ENCODE assay signal across 2 cellular contexts in the genomic region with DNA sequence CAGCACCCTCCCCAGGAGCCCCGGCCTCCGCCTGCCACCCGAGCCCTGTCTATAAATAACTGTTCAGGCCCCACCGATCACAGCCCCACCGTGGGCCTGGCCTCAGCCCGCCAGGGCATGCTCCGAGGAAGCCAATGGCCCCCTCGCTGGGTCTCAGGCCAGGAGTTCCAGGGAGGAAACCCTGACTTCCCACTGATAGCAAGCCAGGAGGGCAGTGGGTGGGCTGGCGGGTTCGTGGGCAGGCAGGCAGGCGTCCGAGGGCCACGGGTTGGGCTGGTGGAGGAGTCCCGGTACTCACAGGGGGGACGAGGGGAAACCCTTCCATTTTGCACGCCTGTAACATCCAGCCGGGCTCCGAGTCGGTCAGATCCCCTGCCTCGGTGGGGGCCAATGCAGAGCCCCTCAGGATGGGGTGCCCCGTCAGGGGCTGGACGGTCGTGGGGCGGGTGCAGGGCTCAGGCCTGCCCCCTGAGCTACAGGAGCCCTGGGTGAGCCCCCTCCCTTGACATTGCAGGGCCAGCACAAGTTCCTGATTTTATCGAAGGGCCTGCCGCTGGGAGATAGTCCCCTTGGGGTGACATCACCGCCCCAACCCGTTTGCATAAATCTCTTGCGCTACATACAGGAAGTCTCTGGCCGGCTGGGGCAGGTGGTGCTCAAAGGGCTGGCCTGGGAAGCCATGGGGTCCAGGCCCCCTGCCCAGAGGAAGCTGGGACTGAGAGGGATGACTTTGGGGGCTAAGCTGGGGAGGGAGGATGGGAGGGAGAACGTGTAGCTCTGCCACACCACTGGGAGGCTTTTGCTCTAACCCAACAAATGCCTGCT.
TF ChIP-seq lines count a peak whose summit lies in the region.

A gene (minus strand): TSS at position 537 of the 825 bp plus-strand sequence. CDS start 194 bp downstream, at position 343.

TF ChIP-seq in SK-N-SH, 30 proteins besides CTCF, POLR2A, EP300 and RAD21 (continued from another document):
- TF ChIP-seq FOXM1 (IDR thresholded peaks at IDR 0.05; ENCODE audit: low read depth) (no peak), FOXJ3 (CRISPR knock-in tag; IDR thresholded peaks at IDR 0.05) (no peak), CHD2 (IDR thresholded peaks at IDR 0.05; ENCODE audit: low read length, partially characterized antibody) (no peak), NFIC (IDR thresholded peaks at IDR 0.05; ENCODE audit: borderline replicate concordance) (no peak), TEAD4 (IDR thresholded peaks at IDR 0.05; ENCODE audit: borderline replicate concordance, insufficient read depth) (no peak), RFX5 (IDR thresholded peaks at IDR 0.05; ENCODE audit: low read length) (no peak), RCOR1 (IDR thresholded peaks at IDR 0.05; ENCODE audit: low read length) (no peak)
- TF ChIP-seq, protein P1, sequence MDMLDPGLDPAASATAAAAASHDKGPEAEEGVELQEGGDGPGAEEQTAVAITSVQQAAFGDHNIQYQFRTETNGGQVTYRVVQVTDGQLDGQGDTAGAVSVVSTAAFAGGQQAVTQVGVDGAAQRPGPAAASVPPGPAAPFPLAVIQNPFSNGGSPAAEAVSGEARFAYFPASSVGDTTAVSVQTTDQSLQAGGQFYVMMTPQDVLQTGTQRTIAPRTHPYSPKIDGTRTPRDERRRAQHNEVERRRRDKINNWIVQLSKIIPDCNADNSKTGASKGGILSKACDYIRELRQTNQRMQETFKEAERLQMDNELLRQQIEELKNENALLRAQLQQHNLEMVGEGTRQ (IDR thresholded peaks at IDR 0.05; ENCODE audit: borderline replicate concordance, low read depth, low read length): no peak

TF ChIP-seq in SK-N-SH treated with all-trans-retinoic acid at 6 μM for 48 hours, 23 proteins besides CTCF, POLR2A, EP300 and RAD21 (continued from another document):
- TF ChIP-seq, protein P2, sequence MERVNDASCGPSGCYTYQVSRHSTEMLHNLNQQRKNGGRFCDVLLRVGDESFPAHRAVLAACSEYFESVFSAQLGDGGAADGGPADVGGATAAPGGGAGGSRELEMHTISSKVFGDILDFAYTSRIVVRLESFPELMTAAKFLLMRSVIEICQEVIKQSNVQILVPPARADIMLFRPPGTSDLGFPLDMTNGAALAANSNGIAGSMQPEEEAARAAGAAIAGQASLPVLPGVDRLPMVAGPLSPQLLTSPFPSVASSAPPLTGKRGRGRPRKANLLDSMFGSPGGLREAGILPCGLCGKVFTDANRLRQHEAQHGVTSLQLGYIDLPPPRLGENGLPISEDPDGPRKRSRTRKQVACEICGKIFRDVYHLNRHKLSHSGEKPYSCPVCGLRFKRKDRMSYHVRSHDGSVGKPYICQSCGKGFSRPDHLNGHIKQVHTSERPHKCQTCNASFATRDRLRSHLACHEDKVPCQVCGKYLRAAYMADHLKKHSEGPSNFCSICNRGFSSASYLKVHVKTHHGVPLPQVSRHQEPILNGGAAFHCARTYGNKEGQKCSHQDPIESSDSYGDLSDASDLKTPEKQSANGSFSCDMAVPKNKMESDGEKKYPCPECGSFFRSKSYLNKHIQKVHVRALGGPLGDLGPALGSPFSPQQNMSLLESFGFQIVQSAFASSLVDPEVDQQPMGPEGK (CRISPR knock-in tag; IDR thresholded peaks at IDR 0.05; ENCODE audit: borderline replicate concordance): no peak
- TF ChIP-seq ZNF70 (CRISPR knock-in tag; IDR thresholded peaks at IDR 0.05) (no peak), ISL1 (CRISPR knock-in tag; IDR thresholded peaks at IDR 0.05) (no peak), PPARA (CRISPR knock-in tag; IDR thresholded peaks at IDR 0.05; ENCODE audit: borderline replicate concordance) (no peak), ZFP3 (CRISPR knock-in tag; IDR thresholded peaks at IDR 0.05) (no peak), CSDC2 (CRISPR knock-in tag; IDR thresholded peaks at IDR 0.05) (no peak), TCF4 (CRISPR knock-in tag; IDR thresholded peaks at IDR 0.05; ENCODE audit: borderline replicate concordance) (no peak), RARB (CRISPR knock-in tag; IDR thresholded peaks at IDR 0.05) (no peak)
